In the genomic region with DNA sequence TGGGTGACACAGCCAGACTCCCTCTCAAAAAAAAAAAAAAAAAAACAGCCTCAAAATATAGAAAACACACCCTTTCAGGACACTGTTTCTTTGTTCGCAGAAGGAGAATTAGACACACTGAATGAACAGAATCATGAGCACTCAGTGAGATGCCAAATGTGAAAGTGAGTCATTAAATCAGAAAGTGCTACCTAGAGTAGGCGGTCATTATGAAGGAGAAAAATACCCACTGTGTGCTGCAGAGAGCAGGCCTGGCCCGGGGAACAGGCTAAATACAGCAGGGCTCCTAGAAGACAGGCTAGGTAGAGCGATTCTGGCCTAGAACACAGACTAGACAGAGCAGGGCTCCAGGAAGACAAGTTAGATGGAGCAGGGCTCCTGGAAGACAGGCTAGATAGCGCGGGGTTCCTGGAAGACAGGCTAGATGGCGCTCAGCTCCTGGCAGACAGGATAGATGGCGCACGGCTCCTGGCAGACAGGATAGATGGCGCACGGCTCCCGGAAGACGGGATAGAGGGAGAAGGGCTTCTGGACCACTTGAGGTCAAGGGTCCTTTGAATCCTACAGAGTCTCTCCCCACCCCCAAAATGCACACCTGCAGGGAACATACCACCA, we compare ENCODE assay signal across 25 cellular contexts. TPM values are rescaled to one million over a fixed set of nuclear protein-coding genes. Genes with fewer than 3 reads are reported as not detected.
DNase-seq lines count a peak whose midpoint lies in the region; ATAC-seq and TF ChIP-seq lines count a peak whose summit lies in the region.
"Had no signal": no experiment of that assay in that cellular context is flagged by ENCODE, and none has a peak within 500 bp of the region (broad histone marks: within the 10 kb centered on the region; RNA-seq: fewer than 3 reads in every experiment).

No MANE protein-coding gene starts in this region.

- H3K23ac ChIP-seq in H9 (ENCODE audit: insufficient read length, low read depth, low read length), result no peak overlapping the region

- H3K23me2 ChIP-seq in H9 (ENCODE audit: insufficient read length, low read depth, low read length, poor library complexity, severe bottlenecking), result no peaks in the 10 kb centered on the region

- WGBS in H9 (ENCODE audit: extremely low coverage, insufficient read length, low lambda C conversion rate), result no CpG with 5 or more reads among the region's 13 CpGs

- no peak overlapping the region for H2AFZ ChIP-seq in H9 (ENCODE audit: low read length)

- H3K27ac Mint-ChIP-seq in H9 (peak overlapping the region in 1 of 3 experiments; percentile 88; a peak in 1 of 7 replicates), memory B cell (peak overlapping the region; percentile 64)
- H3K27ac Mint-ChIP-seq: natural killer cell treated with Interleukin-12 subunit alpha and Interleukin-12 subunit beta and Interleukin-15 and Interleukin-18, amount 100 ng/mL, for 72 hours; T-helper 1 cell treated with Interleukin-12 subunit alpha and Interleukin-12 subunit beta and Interleukin-4 antibody, amounts not matched to agents 30 μg/mL and 1 μg/mL, for 36 hours had no signal

- H3K4ac ChIP-seq in H9 (ENCODE audit: low read depth, low read length), result no peak overlapping the region

- H2AK5ac ChIP-seq in H9 (ENCODE audit: insufficient read length, low read length), result no peak overlapping the region

- H3K9me3 ChIP-seq in H9 (ENCODE audit: control insufficient read depth, low read depth, low read length) (peaks cover 6% of the 10 kb centered on the region), WERI-Rb-1 (ENCODE audit: severe bottlenecking) (no peaks in the 10 kb centered on the region)
- H3K9me3 ChIP-seq: sigmoid colon, transverse colon had no signal

- no peak overlapping the region for H4K5ac ChIP-seq in H9 (ENCODE audit: insufficient read length, low read depth, low read length)

- H3K4me1 Mint-ChIP-seq in H9, result peaks cover 0 to 4% of the 10 kb centered on the region in 2 experiments; a peak in 2 of 4 replicates
- H3K4me1 Mint-ChIP-seq in memory B cell, result peaks cover 3% of the 10 kb centered on the region
- no peaks in the 10 kb centered on the region for H3K4me1 Mint-ChIP-seq in activated T-cell treated with anti-CD3 and anti-CD28 coated beads, Interleukin-2, amount 50 U/mL, for 4 hours (ENCODE audit: low read depth)

- H3K36me3 Mint-ChIP-seq in H9 (ENCODE audit: insufficient read depth in 1 of 3, low read depth in 3 of 3) (no peaks in the 10 kb centered on the region; a peak in 2 of 7 replicates), memory B cell (peaks cover 2% of the 10 kb centered on the region)
- no peaks in the 10 kb centered on the region for H3K36me3 Mint-ChIP-seq in activated T-cell treated with anti-CD3 and anti-CD28 coated beads, Interleukin-2, amount 50 U/mL, for 4 hours (ENCODE audit: insufficient read depth)
- H3K36me3 Mint-ChIP-seq: natural killer cell treated with Interleukin-12 subunit alpha and Interleukin-12 subunit beta and Interleukin-15 and Interleukin-18, amount 100 ng/mL, for 72 hours had no signal

- H2BK20ac ChIP-seq in H9 (ENCODE audit: low read depth, low read length, poor library complexity, severe bottlenecking), result no peak overlapping the region

- no peaks in the 10 kb centered on the region for H3K79me1 ChIP-seq in H9 (ENCODE audit: insufficient read depth, low read depth, low read length, poor library complexity, severe bottlenecking)

- ATAC-seq in memory B cell (ENCODE audit: low read depth) (no peak), HG02885 (IDR thresholded peaks at IDR 0.05; ENCODE audit: poor library complexity, unreplicated experiment) (no peak)
- no peak for ATAC-seq in activated T-cell treated with anti-CD3 and anti-CD28 coated beads, Interleukin-2, amount 50 U/mL, for 4 hours
- ATAC-seq: natural killer cell treated with Interleukin-12 subunit alpha and Interleukin-12 subunit beta and Interleukin-15 and Interleukin-18, amount 100 ng/mL, for 72 hours had no signal

- H4K20me1 ChIP-seq in H9 (ENCODE audit: control insufficient read depth, insufficient read depth, insufficient read length), result no peaks in the 10 kb centered on the region
- H4K20me1 ChIP-seq: BLaER1 treated with 17β-estradiol and CSF1 and Interleukin-3, amounts not matched to agents 10 nM and 100 nM had no signal

- DNase-seq in DMS 273 (lab: John Stamatoyannopoulos, UW; ENCODE audit: unreplicated experiment), result peak; percentile 18
- DNase-seq in DMS 273 treated with DMSO at 0.1 percent for 48 hours (lab: John Stamatoyannopoulos, UW), result no peak
- DNase-seq in H9, result peak; percentile 68
- peak; percentile 24 for DNase-seq in WERI-Rb-1
- DNase-seq in memory B cell (ENCODE audit: low spot score in 2 of 2), result no peak
- DNase-seq in brain microvascular endothelial cell, result no peak
- DNase-seq in activated T-cell treated with anti-CD3 and anti-CD28 coated beads, Interleukin-2, amount 50 U/mL, for 4 hours, result no peak
- DNase-seq: 8988T; activated CD4-positive, alpha-beta T cell treated with anti-CD3 and anti-CD28 coated beads, Interleukin-2, amount 50 U/mL, for 48 hours; dermis blood vessel endothelial cell; DMS79; foreskin fibroblast; mesenchymal stem cell; NCI-H1930; Right ventricle myocardium superior; sigmoid colon; stimulated activated naive CD4-positive, alpha-beta T cell; transverse colon had no signal

- no peak overlapping the region for H3K9ac ChIP-seq in H9 (ENCODE audit: extremely low read depth, insufficient read length, low read length)
- H3K9ac ChIP-seq: BLaER1 treated with 17β-estradiol and CSF1 and Interleukin-3, amounts not matched to agents 10 nM and 100 nM; KMS-11 had no signal

- H4K91ac ChIP-seq in H9 (ENCODE audit: insufficient read length, low read depth, low read length), result no peak overlapping the region

- H3K36me3 ChIP-seq in WERI-Rb-1, result no peaks in the 10 kb centered on the region
- no peaks in the 10 kb centered on the region for H3K36me3 ChIP-seq in brain microvascular endothelial cell (replicated peaks)
- H3K36me3 ChIP-seq: BLaER1 treated with 17β-estradiol and CSF1 and Interleukin-3, amounts not matched to agents 10 nM and 100 nM; cardiac muscle cell; sigmoid colon; transverse colon had no signal

- H3T11ph ChIP-seq in H9 (ENCODE audit: low read length), result no peak overlapping the region

- no peaks in the 10 kb centered on the region for H3K79me2 ChIP-seq in H9 (ENCODE audit: insufficient read depth, low read length)

- H3K27ac ChIP-seq in H9 (ENCODE audit: insufficient read length, low read depth, low read length) (no peak overlapping the region), WERI-Rb-1 (no peak overlapping the region), brain microvascular endothelial cell (no peak overlapping the region)
- H3K27ac ChIP-seq: cardiac muscle cell, epithelial cell of prostate, KMS-11, sigmoid colon, transverse colon had no signal

- H3K4me3 ChIP-seq in WERI-Rb-1 (ENCODE audit: low read depth, low read length) (no peak overlapping the region), brain microvascular endothelial cell (ENCODE audit: low read depth, low read length) (no peak overlapping the region)
- H3K4me3 ChIP-seq: BLaER1 treated with 17β-estradiol and CSF1 and Interleukin-3, amounts not matched to agents 10 nM and 100 nM; cardiac muscle cell; sigmoid colon; transverse colon had no signal

- H2BK12ac ChIP-seq in H9 (ENCODE audit: insufficient read length, low read depth, low read length), result no peak overlapping the region

- no peak overlapping the region for H2BK5ac ChIP-seq in H9 (ENCODE audit: insufficient read length, low read length)

- no peak overlapping the region for H3K14ac ChIP-seq in H9 (ENCODE audit: insufficient read depth, low read length)

- H3K4me3 Mint-ChIP-seq in H9 (no peak overlapping the region), memory B cell (no peak overlapping the region)
- H3K4me3 Mint-ChIP-seq in activated T-cell treated with anti-CD3 and anti-CD28 coated beads, Interleukin-2, amount 50 U/mL, for 4 hours, result no peak overlapping the region
- H3K4me3 Mint-ChIP-seq: natural killer cell treated with Interleukin-12 subunit alpha and Interleukin-12 subunit beta and Interleukin-15 and Interleukin-18, amount 100 ng/mL, for 72 hours; T-helper 1 cell treated with Interleukin-12 subunit alpha and Interleukin-12 subunit beta and Interleukin-4 antibody, amounts not matched to agents 30 μg/mL and 1 μg/mL, for 36 hours had no signal

- TF ChIP-seq CTCF in H9 (conservative IDR thresholded peaks at IDR 0.05) (peak; percentile 48), WERI-Rb-1 (IDR thresholded peaks at IDR 0.05; ENCODE audit: low read depth, low read length) (peak; percentile 40; the same call in 1 of the 2 replicates), brain microvascular endothelial cell (IDR thresholded peaks at IDR 0.05; ENCODE audit: low read depth, low read length, missing control alignments) (no peak)

- in situ Hi-C loops in brain microvascular endothelial cell (cut with HindIII; ENCODE audit: low pct_ligation_motif_present, low sequenced_read_pairs), result no loop called here

- H3K56ac ChIP-seq in H9 (ENCODE audit: insufficient read length, low read depth, low read length), result no peak overlapping the region

- no peak overlapping the region for H4K8ac ChIP-seq in H9 (replicated peaks; ENCODE audit: insufficient read length, low read depth, low read length)

- no peak overlapping the region for H3K4me2 ChIP-seq in H9 (ENCODE audit: insufficient read depth, insufficient read length, low read length)
- H3K4me2 ChIP-seq: BLaER1 treated with 17β-estradiol and CSF1 and Interleukin-3, amounts not matched to agents 10 nM and 100 nM; KMS-11 had no signal

- H2BK15ac ChIP-seq in H9 (ENCODE audit: low read depth, low read length), result no peak overlapping the region

- H3K27me3 Mint-ChIP-seq in H9 (ENCODE audit: low read depth) (peaks cover 10% of the 10 kb centered on the region), memory B cell (peaks cover 2% of the 10 kb centered on the region)
- no peaks in the 10 kb centered on the region for H3K27me3 Mint-ChIP-seq in activated T-cell treated with anti-CD3 and anti-CD28 coated beads, Interleukin-2, amount 50 U/mL, for 4 hours (ENCODE audit: low read depth)

- peaks cover 5 to 10% of the 10 kb centered on the region in 2 experiments; a peak in 4 of 5 replicates for H3K9me3 Mint-ChIP-seq in H9
- peaks cover 9% of the 10 kb centered on the region for H3K9me3 Mint-ChIP-seq in memory B cell
- no peaks in the 10 kb centered on the region for H3K9me3 Mint-ChIP-seq in activated T-cell treated with anti-CD3 and anti-CD28 coated beads, Interleukin-2, amount 50 U/mL, for 4 hours

- H3K18ac ChIP-seq in H9 (ENCODE audit: insufficient read length, low read depth, low read length), result no peak overlapping the region

- no peak overlapping the region for H2BK120ac ChIP-seq in H9 (ENCODE audit: low read depth, low read length, poor library complexity, severe bottlenecking)

- H3K27me3 ChIP-seq in H9 (ENCODE audit: insufficient read depth, low read length), result no peaks in the 10 kb centered on the region
- H3K27me3 ChIP-seq in WERI-Rb-1 (ENCODE audit: insufficient read depth, low read depth, severe bottlenecking), result peaks cover 3% of the 10 kb centered on the region
- H3K27me3 ChIP-seq in brain microvascular endothelial cell (replicated peaks), result no peaks in the 10 kb centered on the region
- H3K27me3 ChIP-seq: BLaER1 treated with 17β-estradiol and CSF1 and Interleukin-3, amounts not matched to agents 10 nM and 100 nM; cardiac muscle cell; sigmoid colon; transverse colon had no signal

- no peaks in the 10 kb centered on the region for H3K4me1 ChIP-seq in H9 (ENCODE audit: insufficient read depth, low read length)
- H3K4me1 ChIP-seq: BLaER1 treated with 17β-estradiol and CSF1 and Interleukin-3, amounts not matched to agents 10 nM and 100 nM; sigmoid colon; transverse colon had no signal

RNA-seq across cellular contexts. Expression of a gene that starts 43.3 kb away (rescaled TPM):
- 13.3 and 14.5 TPM in 2 replicates for total RNA-seq in H9 (2021)
- total RNA-seq in activated T-cell treated with anti-CD3 and anti-CD28 coated beads, Interleukin-2, amount 50 U/mL, for 4 hours, result 1 to 10 TPM; 5.3 to 6.9 (median 6.7) TPM

Comparison
In these comparisons a context has a peak if more than half of its experiments do, and no peak if none do; other contexts are left out.
1. DNase-seq: peak in DMS 273 (single experiment), H9 (single experiment) and WERI-Rb-1 (single experiment); none in DMS 273 treated with DMSO at 0.1 percent for 48 hours (single experiment), memory B cell (0 of 2), brain microvascular endothelial cell (single experiment) and activated T-cell treated with anti-CD3 and anti-CD28 coated beads, Interleukin-2, amount 50 U/mL, for 4 hours (single experiment).